ENCODE assay signal across 22 cellular contexts in genomic region chr12:126404293-126404851, GRCh38.
"Had no signal": no experiment of that assay in that cellular context is flagged by ENCODE, and none has a peak within 500 bp of the region (broad histone marks: within the 10 kb centered on the region; RNA-seq: fewer than 3 reads in every experiment).

No MANE protein-coding gene starts in this region.

- H3K4me1 ChIP-seq: left ventricle myocardium inferior, thyroid gland had no signal

- H3K9me3 ChIP-seq: left ventricle myocardium inferior, thyroid gland had no signal

- H3K36me3 Mint-ChIP-seq: activated CD4-positive, alpha-beta memory T cell treated with anti-CD3 and anti-CD28 coated beads for 36 hours; activated naive CD8-positive, alpha-beta T cell treated with anti-CD3 and anti-CD28 coated beads, Interleukin-2, amount 10 ng/mL, durations not matched to agents 7 days and 5 days had no signal

- H3K36me3 ChIP-seq: brain microvascular endothelial cell, left ventricle myocardium inferior, thyroid gland had no signal

- H3K27ac Mint-ChIP-seq: activated CD4-positive, alpha-beta memory T cell treated with anti-CD3 and anti-CD28 coated beads for 36 hours; activated naive CD8-positive, alpha-beta T cell treated with anti-CD3 and anti-CD28 coated beads, Interleukin-2, amount 10 ng/mL, durations not matched to agents 7 days and 5 days; nephron progenitor cell had no signal

- FAIRE-seq: colon, keratinocyte, TTC549 had no signal

- DNase-seq: activated CD4-positive, alpha-beta memory T cell treated with anti-CD3 and anti-CD28 coated beads for 36 hours; activated naive CD4-positive, alpha-beta T cell; activated naive CD8-positive, alpha-beta T cell treated with anti-CD3 and anti-CD28 coated beads, Interleukin-2, amount 10 ng/mL, durations not matched to agents 7 days and 5 days; activated T-cell treated with anti-CD3 and anti-CD28 coated beads for 4 hours; amygdala; brain microvascular endothelial cell; central memory CD4-positive, alpha-beta T cell; dorsolateral prefrontal cortex; foreskin melanocyte; hypothalamus; left ventricle myocardium inferior; mammary epithelial cell; midbrain; nephron progenitor cell; occipital lobe; stimulated activated CD4-positive, alpha-beta T cell treated with anti-CD3 and anti-CD28 coated beads, Interleukin-2, amount 100 ng/mL, for 24 hours; stimulated activated naive CD4-positive, alpha-beta T cell treated with Interleukin-2 at 50 U/mL for 16 hours; thyroid gland had no signal

- H3K4me3 ChIP-seq: dorsolateral prefrontal cortex, left ventricle myocardium inferior, thyroid gland had no signal

- H3K27me3 ChIP-seq: brain microvascular endothelial cell, thyroid gland had no signal

- H3K9me3 Mint-ChIP-seq: activated CD4-positive, alpha-beta memory T cell treated with anti-CD3 and anti-CD28 coated beads for 36 hours had no signal

- H3K27ac ChIP-seq: brain microvascular endothelial cell, dorsolateral prefrontal cortex, epithelial cell of prostate, left ventricle myocardium inferior, thyroid gland had no signal
